1 cellular context compared by ENCODE assay signal in the genomic region with DNA sequence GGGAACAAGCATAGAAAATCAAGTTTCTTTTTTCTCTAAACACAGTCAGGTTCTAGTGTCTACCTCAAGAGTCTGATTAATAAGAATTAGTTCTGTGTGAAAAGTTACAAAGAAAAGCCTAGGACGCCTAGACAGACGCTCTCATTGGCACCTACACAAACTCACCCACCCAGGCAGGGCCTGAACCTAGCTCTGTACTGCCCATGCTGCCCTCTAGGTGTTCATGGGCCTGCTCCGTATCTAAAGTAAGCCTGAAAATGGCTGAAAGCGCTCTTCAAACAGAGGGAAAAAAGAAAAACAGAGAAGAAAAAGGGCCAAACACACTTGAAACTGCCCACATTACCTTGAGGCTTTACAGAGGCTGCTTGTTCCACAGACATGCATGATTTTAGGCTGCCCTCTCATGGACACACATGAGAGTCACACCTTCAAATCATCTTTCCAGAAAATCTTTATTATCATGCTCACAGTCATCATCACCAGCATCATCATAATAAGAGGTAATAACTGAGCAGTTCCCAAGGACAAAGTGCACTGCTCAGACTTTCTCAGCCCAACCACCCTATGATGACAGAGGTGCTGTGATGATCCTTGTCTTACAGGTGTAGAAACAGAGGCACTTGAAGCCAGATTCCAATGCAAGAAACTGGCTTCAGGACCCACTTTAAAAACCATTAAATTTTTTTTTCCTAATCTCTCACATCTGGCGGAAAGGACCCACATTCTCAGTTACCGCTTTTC.
TF ChIP-seq lines count a peak whose summit lies in the region.

No MANE protein-coding gene starts in this region.

TF ChIP-seq in HEK293, 187 proteins besides CTCF, POLR2A, EP300 and RAD21 (continued from another document):
- no peak for TF ChIP-seq ZNF404 (tag by site-specific recombination; IDR thresholded peaks at IDR 0.05)
- TF ChIP-seq ZNF530 (tag by site-specific recombination; IDR thresholded peaks at IDR 0.05; ENCODE audit: low read depth), result no peak
